ENCODE assay signal across 25 cellular contexts in the genomic region with DNA sequence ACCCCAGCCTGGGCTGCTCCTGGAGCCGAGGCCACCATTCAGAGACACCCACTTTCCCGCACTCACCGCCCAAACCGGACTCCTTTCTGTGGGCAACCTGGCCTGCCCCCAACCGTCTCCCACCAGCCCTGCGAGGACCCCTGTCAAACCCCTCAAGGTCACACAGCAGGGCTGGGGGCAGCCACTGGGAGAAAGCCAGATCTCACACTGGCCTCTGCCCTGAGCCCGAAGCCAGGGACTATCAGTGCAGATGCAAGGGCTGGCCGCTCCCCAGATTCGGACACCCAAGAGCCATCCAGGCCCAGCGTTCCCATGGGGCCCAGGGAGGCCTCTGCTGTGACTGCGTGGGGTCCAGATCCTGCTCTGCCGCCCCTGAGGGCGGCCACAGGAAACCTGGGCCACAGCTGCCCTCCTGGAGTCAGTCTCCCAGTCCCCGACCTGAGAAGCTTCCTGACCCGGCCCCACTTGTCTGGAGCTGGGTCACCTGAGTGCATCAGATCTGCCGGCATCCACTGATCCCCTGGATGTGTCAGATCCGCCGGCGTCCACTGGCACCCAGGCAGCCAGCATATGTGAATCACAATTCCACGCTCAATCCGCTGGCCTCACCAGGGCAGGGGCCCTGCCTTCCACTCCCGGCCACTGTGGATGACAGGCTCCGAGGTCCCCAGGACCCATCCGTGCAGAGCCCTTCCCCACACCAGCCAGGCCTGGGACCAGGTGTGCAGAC.
A peak's percentile ranks its signal among the peaks of the same experiment; 100 is the strongest.
DNase-seq lines count a peak whose midpoint lies in the region; ATAC-seq, FAIRE-seq and TF ChIP-seq lines count a peak whose summit lies in the region.
"Had no signal": no experiment of that assay in that cellular context is flagged by ENCODE, and none has a peak within 500 bp of the region (broad histone marks: within the 10 kb centered on the region; RNA-seq: fewer than 3 reads in every experiment).

No MANE protein-coding gene starts in this region.

- H3K4me3 ChIP-seq in H7 (ENCODE audit: insufficient read depth, low read depth, low read length) (no peak overlapping the region), kidney (ENCODE audit: low read length in 2 of 2) (no peak overlapping the region), sigmoid colon (no peak overlapping the region), upper lobe of right lung (no peak overlapping the region)
- H3K4me3 ChIP-seq: A549 had no signal

- TF ChIP-seq POLR2A in sigmoid colon (IDR thresholded peaks at IDR 0.05) = no peak

- no peak overlapping the region for H3K27ac Mint-ChIP-seq in activated CD8-positive, alpha-beta memory T cell treated with anti-CD3 and anti-CD28 coated beads, Interleukin-2, amount 10 ng/mL, durations not matched to agents 7 days and 5 days
- H3K27ac Mint-ChIP-seq: CD4-positive, alpha-beta memory T cell; IgD-negative memory B cell had no signal

- H3K9me3 ChIP-seq in kidney (ENCODE audit: control insufficient read depth in 1 of 2, low read length in 2 of 2) (peaks cover 0 to 6% of the 10 kb centered on the region in 2 donors), sigmoid colon (peaks cover 0 to 3% (median 0%) of the 10 kb centered on the region in 4 donors), upper lobe of right lung (no peaks in the 10 kb centered on the region)
- H3K9me3 ChIP-seq: SK-N-SH had no signal

- H3K9me3 Mint-ChIP-seq in activated CD8-positive, alpha-beta memory T cell treated with anti-CD3 and anti-CD28 coated beads, Interleukin-2, amount 10 ng/mL, durations not matched to agents 7 days and 5 days (ENCODE audit: low read depth) = no peaks in the 10 kb centered on the region

- 82 to 89% methylated on average over 24 of the region's 24 CpGs for WGBS in sigmoid colon, 2 donors

- H3K36me3 Mint-ChIP-seq in activated CD8-positive, alpha-beta memory T cell treated with anti-CD3 and anti-CD28 coated beads, Interleukin-2, amount 10 ng/mL, durations not matched to agents 7 days and 5 days = no peaks in the 10 kb centered on the region
- H3K36me3 Mint-ChIP-seq: CD4-positive, alpha-beta memory T cell had no signal

- no peak for ATAC-seq in activated CD8-positive, alpha-beta memory T cell treated with anti-CD3 and anti-CD28 coated beads, Interleukin-2, amount 10 ng/mL, durations not matched to agents 7 days and 5 days
- ATAC-seq in GM21529 (IDR thresholded peaks at IDR 0.05; ENCODE audit: unreplicated experiment) (no peak), upper lobe of right lung (no peak)
- ATAC-seq: A549, HCT116, PC-3 had no signal

- TF ChIP-seq CTCF in kidney (IDR thresholded peaks at IDR 0.05; ENCODE audit: borderline replicate concordance, extremely low read depth, insufficient read depth) (no peak), sigmoid colon (IDR thresholded peaks at IDR 0.05) (no peak), upper lobe of right lung (IDR thresholded peaks at IDR 0.05) (no peak)

- CTCF ChIA-PET in activated CD8-positive, alpha-beta memory T cell treated with anti-CD3 and anti-CD28 coated beads, Interleukin-2, amount 10 ng/mL, durations not matched to agents 7 days and 5 days (lab: Charles Lee) = no interaction called here

- H3K27ac ChIP-seq in kidney (ENCODE audit: low read depth in 2 of 2, low read length in 2 of 2) = no peak overlapping the region
- H3K27ac ChIP-seq in sigmoid colon = no peak overlapping the region
- no peak overlapping the region for H3K27ac ChIP-seq in upper lobe of right lung
- H3K27ac ChIP-seq: A549, HL-60 had no signal

- H3K27me3 ChIP-seq in H7 (ENCODE audit: control insufficient read depth, insufficient read depth, low read length) (no peaks in the 10 kb centered on the region), sigmoid colon (peaks cover 0 to 52% (median 7%) of the 10 kb centered on the region in 3 donors), upper lobe of right lung (peaks cover 35% of the 10 kb centered on the region)

- H3K4me1 Mint-ChIP-seq in activated CD8-positive, alpha-beta memory T cell treated with anti-CD3 and anti-CD28 coated beads, Interleukin-2, amount 10 ng/mL, durations not matched to agents 7 days and 5 days = no peaks in the 10 kb centered on the region
- H3K4me1 Mint-ChIP-seq: IgD-negative memory B cell had no signal

- TF ChIP-seq EP300 in sigmoid colon (IDR thresholded peaks at IDR 0.05) = no peak

- H3K4me1 ChIP-seq in kidney (ENCODE audit: control insufficient read depth in 1 of 2, insufficient read depth in 1 of 2, low read depth in 1 of 2, low read length in 2 of 2) (no peaks in the 10 kb centered on the region), sigmoid colon (no peaks in the 10 kb centered on the region), upper lobe of right lung (no peaks in the 10 kb centered on the region)
- H3K4me1 ChIP-seq: A549 had no signal

- H3K4me3 Mint-ChIP-seq in activated CD8-positive, alpha-beta memory T cell treated with anti-CD3 and anti-CD28 coated beads, Interleukin-2, amount 10 ng/mL, durations not matched to agents 7 days and 5 days = no peak overlapping the region
- H3K4me3 Mint-ChIP-seq: CD4-positive, alpha-beta memory T cell; IgD-negative memory B cell had no signal

- intact Hi-C loops in kidney (cut with DNase I) = no loop called here
- intact Hi-C loops in sigmoid colon (cut with DNase I) = no loop called here
- intact Hi-C loops in upper lobe of right lung (cut with DNase I) = no loop called here

- DNase-seq in H7 (peak; percentile 47), kidney (peak; percentile 69), sigmoid colon (peak; percentile 61), NCI-H1436 treated with DMSO at 0.1 percent for 48 hours (lab: John Stamatoyannopoulos, UW) (no peak), upper lobe of right lung (no peak)
- peak; percentile 31 for DNase-seq in activated CD8-positive, alpha-beta memory T cell treated with anti-CD3 and anti-CD28 coated beads, Interleukin-2, amount 10 ng/mL, durations not matched to agents 7 days and 5 days
- DNase-seq: C1 segment of cervical spinal cord; CD4-positive, alpha-beta memory T cell; COR-L47; GOT3; NCI-H1092; NCI-H1417 treated with DMSO at 0.1 percent for 48 hours; NCI-H187; NCI-H2081 treated with DMSO at 0.1 percent for 48 hours; NCI-H446; NCI-H524 treated with DMSO at 0.1 percent for 48 hours; NCI-H774; PC-3; SK-N-SH had no signal

- H3K9ac ChIP-seq in kidney (ENCODE audit: low read length in 2 of 2) = no peak overlapping the region
- H3K9ac ChIP-seq: SK-N-SH had no signal

- no peak for FAIRE-seq in kidney (lab: Jason Lieb, UNC)
- FAIRE-seq: A549, G401.6 had no signal

- H3K36me3 ChIP-seq in H7 (replicated peaks; ENCODE audit: control insufficient read depth, insufficient read depth, low read length) (no peaks in the 10 kb centered on the region), kidney (ENCODE audit: control insufficient read depth in 1 of 2, insufficient read depth in 2 of 2, low read length in 2 of 2) (no peaks in the 10 kb centered on the region), sigmoid colon (no peaks in the 10 kb centered on the region), upper lobe of right lung (no peaks in the 10 kb centered on the region)

- H3K27me3 Mint-ChIP-seq in activated CD8-positive, alpha-beta memory T cell treated with anti-CD3 and anti-CD28 coated beads, Interleukin-2, amount 10 ng/mL, durations not matched to agents 7 days and 5 days = peaks cover 10% of the 10 kb centered on the region

Comparison
In these comparisons a context has a peak if more than half of its experiments do, and no peak if none do; other contexts are left out.
1. DNase-seq: peak in H7 (single experiment), activated CD8-positive, alpha-beta memory T cell treated with anti-CD3 and anti-CD28 coated beads, Interleukin-2, amount 10 ng/mL, durations not matched to agents 7 days and 5 days (single experiment), kidney (single experiment) and sigmoid colon (single experiment); none in NCI-H1436 treated with DMSO at 0.1 percent for 48 hours (single experiment) and upper lobe of right lung (single experiment).